ENCODE assay signal across 25 cellular contexts in genomic region chr2:241770936-241771285, GRCh38. TPM values are rescaled to one million over a fixed set of nuclear protein-coding genes. Genes with fewer than 3 reads are reported as not detected.
DNase-seq lines count a peak whose midpoint lies in the region; ATAC-seq, FAIRE-seq and TF ChIP-seq lines count a peak whose summit lies in the region.
"Had no signal": no experiment of that assay in that cellular context is flagged by ENCODE, and none has a peak within 500 bp of the region (broad histone marks: within the 10 kb centered on the region; RNA-seq: fewer than 3 reads in every experiment).

No MANE protein-coding gene starts in this region.

- H3K4me1 ChIP-seq in HEK293 (ENCODE audit: control insufficient read depth, insufficient read depth, low read length) (no peaks in the 10 kb centered on the region), H1 (replicated peaks in 1 of 4; ENCODE audit: control insufficient read depth in 3 of 4, insufficient read depth in 4 of 4, low read length in 3 of 4) (peaks cover 0 to 13% (median 5%) of the 10 kb centered on the region in 4 experiments; a peak in 5 of 7 replicates), neural progenitor cell (peaks cover 35% of the 10 kb centered on the region), testis (no peaks in the 10 kb centered on the region)
- H3K4me1 ChIP-seq: left ventricle myocardium inferior had no signal

- H3K18ac ChIP-seq in H1 (ENCODE audit: extremely low read depth, low read length), result no peak overlapping the region

- H3K4me2 ChIP-seq in H1 (ENCODE audit: insufficient read depth in 1 of 2, low read depth in 2 of 2, low read length in 2 of 2) (no peak overlapping the region), neural progenitor cell (peak overlapping the region; percentile 65)
- H3K4me2 ChIP-seq: smooth muscle cell had no signal

- H3K4me3 Mint-ChIP-seq in neural progenitor cell, result no peak overlapping the region
- H3K4me3 Mint-ChIP-seq: dendritic cell treated with granulocyte-macrophage colony-stimulating factor and Interleukin-4, amounts not matched to agents 40 ng/mL and 50 ng/mL, for 4 days; immature natural killer cell had no signal

- H3K79me1 ChIP-seq in H1 (ENCODE audit: low read depth, low read length), result no peaks in the 10 kb centered on the region

- peaks cover 26% of the 10 kb centered on the region for H3F3A ChIP-seq in neural progenitor cell (ENCODE audit: low read depth)

- H3K36me3 Mint-ChIP-seq in neural progenitor cell, result no peaks in the 10 kb centered on the region
- H3K36me3 Mint-ChIP-seq: immature natural killer cell had no signal

- H3K23me2 ChIP-seq in H1 (ENCODE audit: low read depth, low read length), result no peaks in the 10 kb centered on the region

- intact Hi-C loops in testis (cut with DNase I; ENCODE audit: low total_unique reads), result no loop called here

- H2AFZ ChIP-seq in H1 (ENCODE audit: low read length) (no peak overlapping the region), neural progenitor cell (replicated peaks) (no peak overlapping the region)

- peaks cover 29% of the 10 kb centered on the region for H3K4me1 Mint-ChIP-seq in neural progenitor cell

- H2BK12ac ChIP-seq in H1 (ENCODE audit: low read depth, low read length), result 0 out of 2 replicates have a peak overlapping the region, but pooled peaks have one; percentile 9

- no peaks in the 10 kb centered on the region for H3K9me3 ChIP-seq in HEK293 (ENCODE audit: control insufficient read depth, insufficient read depth, low read depth, low read length)
- no peaks in the 10 kb centered on the region for H3K9me3 ChIP-seq in H1 (ENCODE audit: insufficient read depth in 2 of 2, low read depth in 1 of 2, low read length in 1 of 2)
- H3K9me3 ChIP-seq in neural progenitor cell (ENCODE audit: low read depth), result no peaks in the 10 kb centered on the region
- no peaks in the 10 kb centered on the region for H3K9me3 ChIP-seq in testis
- H3K9me3 ChIP-seq: HAP-1, left ventricle myocardium inferior, tibial artery had no signal

- FAIRE-seq in H1 (lab: Jason Lieb, UNC), result no peak
- FAIRE-seq: bronchial epithelial cell, K562 had no signal

- WGBS in H1 (ENCODE audit: extremely low coverage in 1 of 2, insufficient coverage in 1 of 2, insufficient read length in 1 of 2, insufficient replicate concordance in 2 of 2, low coverage in 1 of 2, low lambda C conversion rate in 2 of 2, missing lambda C conversion rate in 1 of 2), 2 experiments, result 90% methylated on average over 10 of the region's 12 CpGs; no CpG with 5 or more reads in 1 of the 2 experiments
- WGBS in testis, 2 donors, result 90 to 94% methylated on average over 11 to 12 of the region's 12 CpGs

- no peaks in the 10 kb centered on the region for H3K9me3 Mint-ChIP-seq in neural progenitor cell
- H3K9me3 Mint-ChIP-seq: dendritic cell treated with granulocyte-macrophage colony-stimulating factor and Interleukin-4, amounts not matched to agents 40 ng/mL and 50 ng/mL, for 4 days; immature natural killer cell had no signal

- no peak for TF ChIP-seq POLR2A in H1 (IDR thresholded peaks at IDR 0.05; ENCODE audit: control extremely low read depth in 1 of 2, low read depth in 2 of 2, low read length in 2 of 2)
- no peak for TF ChIP-seq POLR2A in testis (IDR thresholded peaks at IDR 0.05)

- TF ChIP-seq RAD21 in H1 (IDR thresholded peaks at IDR 0.05 in 1 of 2, conservative IDR thresholded peaks at IDR 0.05 in 1 of 2; ENCODE audit: low read depth in 2 of 2, low read length in 2 of 2), result no peak

- no peak overlapping the region for H3K4me3 ChIP-seq in HEK293 (ENCODE audit: low read depth, low read length)
- H3K4me3 ChIP-seq in H1 (ENCODE audit: extremely low read depth in 1 of 4, insufficient read depth in 2 of 4, low read depth in 3 of 4, low read length in 4 of 4), result no peak overlapping the region
- H3K4me3 ChIP-seq in neural progenitor cell, result no peak overlapping the region
- no peak overlapping the region for H3K4me3 ChIP-seq in testis
- H3K4me3 ChIP-seq: HAP-1, K562, left ventricle myocardium inferior, smooth muscle cell, tibial artery had no signal

- H4K5ac ChIP-seq in H1 (ENCODE audit: insufficient read length, low read depth, low read length), result no peak overlapping the region

- peak overlapping the region; percentile 39; the same call in 1 of the 2 replicates for H4K8ac ChIP-seq in H1 (ENCODE audit: extremely low read depth, insufficient read depth, low read length)

- no peak overlapping the region for H3K14ac ChIP-seq in H1 (ENCODE audit: insufficient read length)

- H3K23ac ChIP-seq in H1 (ENCODE audit: insufficient read length), result no peak overlapping the region

- peak overlapping the region; percentile 12 for H3K4ac ChIP-seq in H1 (replicated peaks; ENCODE audit: insufficient read length, low read depth, low read length)

- 0 out of 2 replicates have a peak overlapping the region, but pooled peaks have one; percentile 81 for H2BK15ac ChIP-seq in H1 (ENCODE audit: low read length)

- H3K79me2 ChIP-seq in H1 (ENCODE audit: control insufficient read depth in 1 of 2, insufficient read depth in 2 of 2, low read length in 2 of 2) (no peaks in the 10 kb centered on the region), neural progenitor cell (ENCODE audit: low read depth) (no peaks in the 10 kb centered on the region)

- H3K27ac Mint-ChIP-seq in neural progenitor cell, result peak overlapping the region; percentile 79
- H3K27ac Mint-ChIP-seq: dendritic cell treated with granulocyte-macrophage colony-stimulating factor and Interleukin-4, amounts not matched to agents 40 ng/mL and 50 ng/mL, for 4 days; immature natural killer cell had no signal

- no peak overlapping the region for H3K56ac ChIP-seq in H1 (replicated peaks; ENCODE audit: insufficient read length, low read depth, low read length)

- TF ChIP-seq EP300 in H1 (IDR thresholded peaks at IDR 0.05; ENCODE audit: borderline replicate concordance in 1 of 2, low read depth in 2 of 2, low read length in 2 of 2), result no peak

- H3K27me3 Mint-ChIP-seq in neural progenitor cell (ENCODE audit: insufficient read depth, low read depth), result peaks cover 9% of the 10 kb centered on the region

- H3K36me3 ChIP-seq in HEK293 (ENCODE audit: control insufficient read depth in 2 of 2, insufficient read depth in 1 of 2, low read length in 2 of 2) (no peaks in the 10 kb centered on the region), H1 (ENCODE audit: control insufficient read depth in 2 of 4, insufficient read depth in 4 of 4, low read length in 3 of 4) (no peaks in the 10 kb centered on the region), neural progenitor cell (no peaks in the 10 kb centered on the region), testis (ENCODE audit: low read depth, missing control alignments) (no peaks in the 10 kb centered on the region)
- H3K36me3 ChIP-seq: HAP-1, left ventricle myocardium inferior had no signal

- DNase-seq in GM10266 (ENCODE audit: extremely low spot score) (peak; percentile 29), H1 (ENCODE audit: low read depth in 1 of 2, low spot score in 2 of 2) (no peak), neural progenitor cell (ENCODE audit: low spot score) (no peak), testis (no peak), middle frontal gyrus (ENCODE audit: extremely low spot score, low spot score) (no peak)
- DNase-seq: activated CD4-positive, alpha-beta T cell treated with anti-CD3 and anti-CD28 coated beads, Interleukin-2, amount 50 U/mL, for 1 hour; activated naive CD4-positive, alpha-beta T cell; activated T-cell treated with anti-CD3 and anti-CD28 coated beads for 4 hours; immature natural killer cell; left ventricle myocardium inferior; MM.1S; NCI-H146; NCI-H510A treated with DMSO at 0.1 percent for 48 hours; stimulated activated naive CD4-positive, alpha-beta T cell treated with Interleukin-2 at 50 U/mL for 16 hours; T-helper 2 cell had no signal

- no peak overlapping the region for H2AK5ac ChIP-seq in H1 (ENCODE audit: low read depth, low read length)

- CTCF ChIA-PET in HEK293 (lab: Yijun Ruan, JAX) (interaction anchor here (0.6 kb wide), 1 partner anchor 189 kb away, joined by 3 read pairs; no protein-coding TSS in a partner anchor), H1 (lab: Charles Lee; ENCODE audit: partially characterized antibody) (interaction anchor here (1.2 kb wide), 1 partner anchor 84 kb away, joined by 3 read pairs; no protein-coding TSS in a partner anchor)

- no peak overlapping the region for H2BK5ac ChIP-seq in H1 (ENCODE audit: low read depth, low read length)

- H3K27me3 ChIP-seq in H1 (replicated peaks in 1 of 4; ENCODE audit: control insufficient read depth in 3 of 4, extremely low read depth in 1 of 4, insufficient read depth in 3 of 4, low read length in 3 of 4) (no peaks in the 10 kb centered on the region), neural progenitor cell (no peaks in the 10 kb centered on the region), testis (no peaks in the 10 kb centered on the region)

- H4K91ac ChIP-seq in H1 (replicated peaks; ENCODE audit: insufficient read length, low read length), result peak overlapping the region; percentile 1

- H2BK120ac ChIP-seq in H1 (replicated peaks; ENCODE audit: low read depth, low read length), result no peak overlapping the region

- POLR2A ChIA-PET in HEK293 (lab: Yijun Ruan, JAX), result no interaction called here
- POLR2A ChIA-PET in H1 (lab: Charles Lee; ENCODE audit: partially characterized antibody), result interaction anchor here (1.8 kb wide), 1 partner anchor 70 kb away, joined by 5 read pairs; the partner anchor contains the start of gene ING5

- H2BK20ac ChIP-seq in H1 (ENCODE audit: low read length), result no peak overlapping the region

- no peak overlapping the region for H3K9ac ChIP-seq in H1 (replicated peaks in 1 of 4; ENCODE audit: extremely low read depth in 1 of 4, low read depth in 3 of 4, low read length in 3 of 4)
- H3K9ac ChIP-seq in neural progenitor cell, result no peak overlapping the region

- TF ChIP-seq CTCF in GM10266 (IDR thresholded peaks at IDR 0.05; ENCODE audit: control insufficient read depth, insufficient read depth, low read depth, missing control alignments) (no peak), HEK293 (tag by site-specific recombination; IDR thresholded peaks at IDR 0.05) (no peak), H1 (IDR thresholded peaks at IDR 0.05; ENCODE audit: control extremely low read depth in 1 of 3, insufficient read depth in 1 of 3, low read depth in 1 of 3, low read length in 3 of 3) (no peak), neural progenitor cell (IDR thresholded peaks at IDR 0.05) (no peak), testis (IDR thresholded peaks at IDR 0.05) (no peak)

- H4K20me1 ChIP-seq in H1 (replicated peaks in 1 of 2; ENCODE audit: control insufficient read depth in 1 of 2, insufficient read depth in 2 of 2, low read length in 2 of 2), result peaks cover 0 to 2% of the 10 kb centered on the region in 2 experiments
- no peaks in the 10 kb centered on the region for H4K20me1 ChIP-seq in neural progenitor cell (ENCODE audit: low read depth)

- H3K27ac ChIP-seq in HEK293 (ENCODE audit: extremely low read depth, low read depth, low read length), result no peak overlapping the region
- H3K27ac ChIP-seq in H1 (ENCODE audit: low read depth, low read length), result no peak overlapping the region
- peak overlapping the region; percentile 80 for H3K27ac ChIP-seq in neural progenitor cell
- no peak overlapping the region for H3K27ac ChIP-seq in testis
- H3K27ac ChIP-seq: left ventricle myocardium inferior, tibial artery had no signal

- ATAC-seq in GM18502 (IDR thresholded peaks at IDR 0.05; ENCODE audit: poor library complexity, unreplicated experiment), result no peak

RNA-seq across cellular contexts. Expression of gene GAL3ST2, which starts 5.7 kb away (rescaled TPM):
- total RNA-seq in H1 (2021; fragmentation: NEBNext Ultra II Directional; extraction: Animal tissue kit (Norgen Biotek cat#: 25700)), result not detected in 2 replicates
- polyA plus RNA-seq in H1 (2011; rRNA removed) (0.14 TPM in 1 of 2 replicates, not detected in the other), testis (ENCODE audit: insufficient read depth, low read depth, low replicate concordance) (0.54 TPM)
- 0.06 TPM for polyA plus RNA-seq in H1 (2011; cell fraction: cytosol; rRNA removed)
- 0.44 TPM for polyA plus RNA-seq in H1 (2011; cell fraction: nucleus; rRNA removed)
- 0.15 to 0.21 TPM (median 0.17 TPM) in 3 of 4 replicates, not detected in the other for polyA plus RNA-seq in H1 (2012, experiment 1 of 2)
- polyA plus RNA-seq in H1 (2012, experiment 2 of 2), result not detected
- polyA plus RNA-seq in H1 (2013, experiment 1 of 2), result 0.12 TPM
- 0.09 TPM for polyA plus RNA-seq in H1 (2013, experiment 2 of 2)
- polyA minus RNA-seq in H1 (2011; rRNA and poly(A)+ RNA removed), result 0.13 TPM in 1 of 2 replicates, not detected in the other
- polyA minus RNA-seq in H1 (2011; cell fraction: cytosol; rRNA and poly(A)+ RNA removed), result not detected
- 0.90 TPM for polyA minus RNA-seq in H1 (2011; cell fraction: nucleus; rRNA and poly(A)+ RNA removed)
- total RNA-seq in neural progenitor cell (ENCODE audit: low replicate concordance) (0.09 TPM in 1 of 2 replicates, not detected in the other), testis (1 to 10 TPM; 2.8 to 4.3 TPM)
- total RNA-seq: bronchial epithelial cell, left ventricle myocardium inferior, RPMI7951, SK-MEL-5, smooth muscle cell had no signal
- polyA plus RNA-seq: immature natural killer cell, K562 had no signal

RNA-seq across cellular contexts. Expression of gene D2HGDH, which starts 36.5 kb away (rescaled TPM):
- 8.1 and 8.3 TPM in 2 replicates for total RNA-seq in H1 (2021; fragmentation: NEBNext Ultra II Directional; extraction: Animal tissue kit (Norgen Biotek cat#: 25700))
- polyA plus RNA-seq in H1 (2011; rRNA removed), result 3.4 and 9.8 TPM in 2 replicates
- 7.6 TPM for polyA plus RNA-seq in H1 (2011; cell fraction: cytosol; rRNA removed)
- 34.5 TPM for polyA plus RNA-seq in H1 (2011; cell fraction: nucleus; rRNA removed)
- 7.6 to 12.7 TPM (median 8.9 TPM) in 4 replicates for polyA plus RNA-seq in H1 (2012, experiment 1 of 2)
- polyA plus RNA-seq in H1 (2012, experiment 2 of 2), result 3.3 TPM
- 4.2 TPM for polyA plus RNA-seq in H1 (2013, experiment 1 of 2)
- 3.3 TPM for polyA plus RNA-seq in H1 (2013, experiment 2 of 2)
- polyA minus RNA-seq in H1 (2011; rRNA and poly(A)+ RNA removed), result 5.0 and 7.3 TPM in 2 replicates
- polyA minus RNA-seq in H1 (2011; cell fraction: cytosol; rRNA and poly(A)+ RNA removed), result 10.3 TPM
- polyA minus RNA-seq in H1 (2011; cell fraction: nucleus; rRNA and poly(A)+ RNA removed), result 19.0 TPM
- total RNA-seq in neural progenitor cell (ENCODE audit: low replicate concordance), result 3.5 and 15.4 TPM in 2 replicates
- total RNA-seq in testis, result 10 to 100 TPM; 36.1 to 37.7 TPM
- 15.6 TPM for polyA plus RNA-seq in testis (ENCODE audit: insufficient read depth, low read depth, low replicate concordance)

RNA-seq across cellular contexts. Expression of gene NEU4, which starts 38.1 kb away (rescaled TPM):
- 0.50 and 0.82 TPM in 2 replicates for total RNA-seq in H1 (2021; fragmentation: NEBNext Ultra II Directional; extraction: Animal tissue kit (Norgen Biotek cat#: 25700))
- polyA plus RNA-seq in H1 (2011; rRNA removed) (0.32 and 0.89 TPM in 2 replicates), testis (ENCODE audit: insufficient read depth, low read depth, low replicate concordance) (0.88 TPM)
- 0.45 TPM for polyA plus RNA-seq in H1 (2011; cell fraction: cytosol; rRNA removed)
- polyA plus RNA-seq in H1 (2011; cell fraction: nucleus; rRNA removed), result 2.0 TPM
- polyA plus RNA-seq in H1 (2012, experiment 1 of 2), result 0.23 to 0.82 TPM (median 0.62 TPM) in 3 of 4 replicates, not detected in the other
- 0.28 TPM for polyA plus RNA-seq in H1 (2012, experiment 2 of 2)
- polyA plus RNA-seq in H1 (2013, experiment 1 of 2), result 0.39 TPM
- polyA plus RNA-seq in H1 (2013, experiment 2 of 2), result 0.07 TPM
- not detected in 2 replicates for polyA minus RNA-seq in H1 (2011; rRNA and poly(A)+ RNA removed)
- polyA minus RNA-seq in H1 (2011; cell fraction: cytosol; rRNA and poly(A)+ RNA removed), result not detected
- polyA minus RNA-seq in H1 (2011; cell fraction: nucleus; rRNA and poly(A)+ RNA removed), result 0.50 TPM
- total RNA-seq in neural progenitor cell (ENCODE audit: low replicate concordance) (1.2 TPM in 1 of 2 replicates, not detected in the other), testis (1 to 10 TPM; 1.6 to 2.0 TPM)
- total RNA-seq: bronchial epithelial cell, left ventricle myocardium inferior, RPMI7951, SK-MEL-5, smooth muscle cell had no signal
- polyA plus RNA-seq: immature natural killer cell had no signal
